Comparison of ENCODE assay signal across 8 cellular contexts in genomic region chr4:76948441-76949292, GRCh38. TPM values are rescaled to one million over a fixed set of nuclear protein-coding genes. Genes with fewer than 3 reads are reported as not detected.
DNase-seq lines count a peak whose midpoint lies in the region; ATAC-seq and TF ChIP-seq lines count a peak whose summit lies in the region.

No MANE protein-coding gene starts in this region.

- H3K27me3 ChIP-seq in HUES64 (ENCODE audit: insufficient read depth, low read length) (peaks cover 25% of the 10 kb centered on the region), ovary (no peaks in the 10 kb centered on the region), upper lobe of left lung (no peaks in the 10 kb centered on the region)

- H3K36me3 ChIP-seq in HUES64 (ENCODE audit: insufficient read depth, low read length) (0 out of 2 replicates have a peak, but pooled peaks cover 2% of the 10 kb centered on the region), ovary (no peaks in the 10 kb centered on the region), upper lobe of left lung (no peaks in the 10 kb centered on the region)

- H3K9me3 ChIP-seq in HUES64 (ENCODE audit: insufficient read depth, low read depth, low read length) = no peaks in the 10 kb centered on the region
- H3K9me3 ChIP-seq in ovary = no peaks in the 10 kb centered on the region
- no peaks in the 10 kb centered on the region for H3K9me3 ChIP-seq in upper lobe of left lung

- peaks cover 16% of the 10 kb centered on the region for H3K4me1 Mint-ChIP-seq in glutamatergic neuron (ENCODE audit: low read depth, unreplicated experiment)

- peaks cover 14% of the 10 kb centered on the region for H3K9me3 Mint-ChIP-seq in glutamatergic neuron (ENCODE audit: unreplicated experiment)

- intact Hi-C loops in ovary (cut with DNase I) = loop anchor here in 1 of 4 donors (5.0 to 10.0 kb wide), 2 partner anchors 76 to 209 kb away; partner anchors contain the start of gene CCNG2

- peak overlapping the region; percentile 89 for H3K4me3 ChIP-seq in HUES64 (ENCODE audit: low read length)
- peak overlapping the region; percentile 66 for H3K4me3 ChIP-seq in ovary
- H3K4me3 ChIP-seq in upper lobe of left lung = peak overlapping the region; percentile 80 to 93 (median 92)

- H3K36me3 Mint-ChIP-seq in glutamatergic neuron (ENCODE audit: unreplicated experiment) = no peaks in the 10 kb centered on the region

- peak overlapping the region; percentile 59; the same call in 1 of the 2 replicates for H3K27ac ChIP-seq in HUES64 (ENCODE audit: low read depth, low read length)
- H3K27ac ChIP-seq in ovary = peak overlapping the region; percentile 85 to 92
- H3K27ac ChIP-seq in upper lobe of left lung = peak overlapping the region; percentile 89 to 93 (median 90)

- DNase-seq in DMS153 treated with DMSO at 0.1 percent for 48 hours (lab: John Stamatoyannopoulos, UW; ENCODE audit: unreplicated experiment) (peak; percentile 45), SK-N-DZ (ENCODE audit: low spot score) (peak; percentile 93), glutamatergic neuron (peak; percentile 76), ovary (peak; percentile 70 to 77 (median 75)), upper lobe of left lung (peak; percentile 80 to 93)
- DNase-seq in activated naive CD4-positive, alpha-beta T cell treated with anti-CD3 and anti-CD28 coated beads, Interleukin-2, amount 50 U/mL, for 16 hours = peak; percentile 60

- TF ChIP-seq EP300 in ovary (IDR thresholded peaks at IDR 0.05) (no peak), upper lobe of left lung (IDR thresholded peaks at IDR 0.05) (no peak)

- TF ChIP-seq CTCF in glutamatergic neuron (IDR thresholded peaks at IDR 0.05; ENCODE audit: partially characterized antibody, unreplicated experiment) (no peak), ovary (IDR thresholded peaks at IDR 0.05) (no peak), upper lobe of left lung (IDR thresholded peaks at IDR 0.05) (no peak)

- WGBS in HUES64 = 3% methylated on average over 63 of the region's 63 CpGs
- WGBS in ovary, 3 donors = 4 to 5% (median 4%) methylated on average over 60 to 63 of the region's 63 CpGs
- 13 to 24% methylated on average over 21 to 55 of the region's 63 CpGs for WGBS in upper lobe of left lung, 2 donors

- peak overlapping the region; percentile 79 for H3K9ac ChIP-seq in HUES64 (ENCODE audit: low read depth, low read length)

- H3K27ac Mint-ChIP-seq in glutamatergic neuron (ENCODE audit: unreplicated experiment) = peak overlapping the region; percentile 75

- H3K4me3 Mint-ChIP-seq in glutamatergic neuron (ENCODE audit: unreplicated experiment) = peak overlapping the region; percentile 93

- H3K4me1 ChIP-seq in HUES64 (ENCODE audit: insufficient read depth, low read length) (peaks cover 19% of the 10 kb centered on the region), ovary (ENCODE audit: insufficient read depth) (peaks cover 6% of the 10 kb centered on the region), upper lobe of left lung (peaks cover 13 to 26% (median 19%) of the 10 kb centered on the region in 4 donors)

- peaks cover 8% of the 10 kb centered on the region for H3K27me3 Mint-ChIP-seq in glutamatergic neuron (ENCODE audit: unreplicated experiment)

- TF ChIP-seq POLR2A in ovary (IDR thresholded peaks at IDR 0.05) = no peak
- no peak for TF ChIP-seq POLR2A in upper lobe of left lung (IDR thresholded peaks at IDR 0.05)

- ATAC-seq in GM21526 (IDR thresholded peaks at IDR 0.05; ENCODE audit: low FRiP score, unreplicated experiment) = peak; percentile 47
- peak; percentile 75 to 81 for ATAC-seq in upper lobe of left lung (ENCODE audit: low FRiP score in 2 of 2)

RNA-seq across cellular contexts. Expression of gene SEPTIN11, which starts 0.9 kb away (rescaled TPM):
- polyA plus RNA-seq in HUES64 (2013, experiment 1 of 2) = 65.8 TPM
- polyA plus RNA-seq in HUES64 (2013, experiment 2 of 2) = 85.9 TPM
- 69.7 and 73.0 TPM in 2 replicates for polyA plus RNA-seq in SK-N-DZ (2014; cell fraction: cytosol; rRNA removed)
- 31.8 and 42.9 TPM in 2 replicates for polyA plus RNA-seq in SK-N-DZ (2014; cell fraction: nucleus; rRNA removed)
- total RNA-seq in glutamatergic neuron (ENCODE audit: unreplicated experiment) = 422 TPM
- total RNA-seq in ovary = 10 to 100 TPM; 29.9 to 86.0 (median 54.1) TPM
- 10 to 100 TPM; 24.3 to 43.6 TPM for polyA plus RNA-seq in ovary
- 100 to 1,000 TPM in 2 of 6 donors, 10 to 100 TPM in 4; 56.3 to 136 (median 94.0) TPM for total RNA-seq in upper lobe of left lung

RNA-seq across cellular contexts. Expression of gene SOWAHB, which starts 50.7 kb away (rescaled TPM):
- 0.25 TPM for polyA plus RNA-seq in HUES64 (2013, experiment 1 of 2)
- 0.19 TPM for polyA plus RNA-seq in HUES64 (2013, experiment 2 of 2)
- not detected in 2 replicates for polyA plus RNA-seq in SK-N-DZ (2014; cell fraction: cytosol; rRNA removed)
- polyA plus RNA-seq in SK-N-DZ (2014; cell fraction: nucleus; rRNA removed) = not detected in 2 replicates
- 0.17 TPM for total RNA-seq in glutamatergic neuron (ENCODE audit: unreplicated experiment)
- total RNA-seq in ovary = 1 to 10 TPM in 1 of 7 donors, under 1 TPM in 3, not detected in 3; 0.10 to 1.3 (median 0.17) TPM
- under 1 TPM; 0.05 to 0.07 TPM for polyA plus RNA-seq in ovary
- 1 to 10 TPM; 1.3 to 8.4 (median 3.4) TPM for total RNA-seq in upper lobe of left lung

Comparison
In these comparisons a context has a peak if more than half of its experiments do, and no peak if none do; other contexts are left out.
1. Peak in every context shown above with its lines: DNase-seq, ATAC-seq, H3K4me3 ChIP-seq and H3K27ac ChIP-seq.